In genomic region chr7:108014747-108015682, GRCh38 we compare ENCODE assay signal across 1 cellular context.
TF ChIP-seq lines count a peak whose summit lies in the region.

No MANE protein-coding gene starts in this region.

TF ChIP-seq in HepG2, 621 proteins besides CTCF, POLR2A, EP300 and RAD21 (continued from another document and continues in another):
- TF ChIP-seq CREBL2 (CRISPR knock-in tag; IDR thresholded peaks at IDR 0.05; ENCODE audit: borderline replicate concordance) (no peak), DR1 (CRISPR knock-in tag; IDR thresholded peaks at IDR 0.05) (no peak), RFX3 (CRISPR knock-in tag; IDR thresholded peaks at IDR 0.05) (no peak), ARHGAP35 (CRISPR knock-in tag; IDR thresholded peaks at IDR 0.05; ENCODE audit: borderline replicate concordance) (no peak), TCF7 (IDR thresholded peaks at IDR 0.05; ENCODE audit: low read depth) (peak; percentile 90), RBM22 (optimal IDR thresholded peaks at IDR 0.05; ENCODE audit: low read length) (no peak), KAT7 (CRISPR knock-in tag; IDR thresholded peaks at IDR 0.05; ENCODE audit: borderline replicate concordance) (no peak), RERE (CRISPR knock-in tag; IDR thresholded peaks at IDR 0.05; ENCODE audit: low read depth) (peak; percentile 87), XRCC5 (optimal IDR thresholded peaks at IDR 0.05; ENCODE audit: low read length) (no peak), ZNF530 (CRISPR knock-in tag; IDR thresholded peaks at IDR 0.05; ENCODE audit: low read depth) (no peak), ZSCAN22 (CRISPR knock-in tag; IDR thresholded peaks at IDR 0.05) (no peak), ZNF770 (CRISPR knock-in tag; IDR thresholded peaks at IDR 0.05) (no peak), HNRNPL (IDR thresholded peaks at IDR 0.05; ENCODE audit: low read depth, low read length) (no peak), ZNF737 (CRISPR knock-in tag; IDR thresholded peaks at IDR 0.05; ENCODE audit: borderline replicate concordance) (no peak), GATA4 (IDR thresholded peaks at IDR 0.05; ENCODE audit: borderline replicate concordance, low read depth) (peak; percentile 90; the same call in 1 of the 2 replicates), NR2F6 (IDR thresholded peaks at IDR 0.05) (peak; percentile 68), NR2F6 (CRISPR knock-in tag; IDR thresholded peaks at IDR 0.05) (0 out of 2 replicates have a peak, but pooled peaks have one; percentile 16), ZNF513 (CRISPR knock-in tag; conservative IDR thresholded peaks at IDR 0.05) (no peak), ZSCAN9 (CRISPR knock-in tag; IDR thresholded peaks at IDR 0.05; ENCODE audit: borderline replicate concordance) (peak; percentile 59; the same call in 1 of the 2 replicates), DMTF1 (CRISPR knock-in tag; IDR thresholded peaks at IDR 0.05) (no peak), TGIF2 (CRISPR knock-in tag; IDR thresholded peaks at IDR 0.05) (no peak), ZMAT5 (CRISPR knock-in tag; IDR thresholded peaks at IDR 0.05; ENCODE audit: borderline replicate concordance, low read depth) (no peak), KAT8 (CRISPR knock-in tag; IDR thresholded peaks at IDR 0.05) (peak; percentile 39), MLLT10 (CRISPR knock-in tag; IDR thresholded peaks at IDR 0.05) (no peak), ZNF124 (CRISPR knock-in tag; IDR thresholded peaks at IDR 0.05) (no peak), EHMT2 (IDR thresholded peaks at IDR 0.05; ENCODE audit: borderline replicate concordance, low read depth, low read length) (no peak; the same call in 1 of the 2 replicates), ZNF780A (CRISPR knock-in tag; IDR thresholded peaks at IDR 0.05) (no peak), TFDP2 (CRISPR knock-in tag; IDR thresholded peaks at IDR 0.05) (no peak), KMT2A (CRISPR knock-in tag; IDR thresholded peaks at IDR 0.05) (no peak), ZNF407 (CRISPR knock-in tag; IDR thresholded peaks at IDR 0.05; ENCODE audit: not compliant biosample characterization) (no peak), SMAD1 (CRISPR knock-in tag; IDR thresholded peaks at IDR 0.05; ENCODE audit: borderline replicate concordance, low read depth) (no peak), MEIS1 (CRISPR knock-in tag; IDR thresholded peaks at IDR 0.05; ENCODE audit: borderline replicate concordance) (no peak), GPN1 (CRISPR knock-in tag; IDR thresholded peaks at IDR 0.05; ENCODE audit: borderline replicate concordance) (no peak), ZNF24 (IDR thresholded peaks at IDR 0.05) (no peak), ZNF468 (CRISPR knock-in tag; IDR thresholded peaks at IDR 0.05) (no peak), DNMT3B (CRISPR knock-in tag; conservative IDR thresholded peaks at IDR 0.05) (no peak), ZNF782 (CRISPR knock-in tag; IDR thresholded peaks at IDR 0.05; ENCODE audit: borderline replicate concordance) (no peak), FOXO1 (CRISPR knock-in tag; IDR thresholded peaks at IDR 0.05) (peak; percentile 43; the same call in 1 of the 2 replicates), ZNF788 (CRISPR knock-in tag; IDR thresholded peaks at IDR 0.05; ENCODE audit: borderline replicate concordance) (no peak), PHF20 (CRISPR knock-in tag; IDR thresholded peaks at IDR 0.05) (no peak), ZNF224 (CRISPR knock-in tag; IDR thresholded peaks at IDR 0.05) (no peak), ZNF558 (CRISPR knock-in tag; IDR thresholded peaks at IDR 0.05; ENCODE audit: borderline replicate concordance) (no peak), SYNCRIP (IDR thresholded peaks at IDR 0.05; ENCODE audit: insufficient read depth, low read depth, low read length) (no peak)
